Comparison of ENCODE assay signal across 1 cellular context in the genomic region with DNA sequence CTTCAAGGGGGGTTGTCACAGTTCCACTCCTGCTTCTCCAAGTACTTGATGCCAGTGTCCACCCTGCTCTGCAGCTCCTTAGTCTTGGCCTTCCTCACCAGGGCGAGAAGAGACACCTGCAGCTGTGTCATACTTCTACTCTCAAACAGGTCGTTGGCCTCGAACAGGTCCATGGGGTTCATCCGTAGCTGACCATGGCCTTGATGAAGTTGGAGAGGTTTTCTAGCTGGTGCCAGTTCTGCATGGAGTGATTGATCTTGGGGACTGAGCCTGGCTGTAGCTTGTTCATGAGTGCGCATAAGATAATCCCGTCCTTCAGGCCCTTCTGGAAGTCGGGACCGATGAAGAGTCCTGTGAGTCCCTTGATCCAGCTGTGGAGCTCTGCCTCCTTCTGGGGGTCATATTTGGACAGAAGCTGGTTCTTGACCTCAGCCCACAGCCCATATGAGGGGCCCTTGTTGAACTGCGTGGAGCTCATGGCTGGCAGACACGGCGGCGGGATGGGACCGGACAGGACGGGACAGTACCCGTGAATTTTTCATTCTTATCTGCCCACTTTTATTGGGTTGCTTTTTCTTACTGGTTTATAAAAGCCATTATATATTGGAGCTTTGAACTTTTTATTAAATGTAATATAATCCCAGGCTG.
TF ChIP-seq lines count a peak whose summit lies in the region.

No MANE protein-coding gene starts in this region.

TF ChIP-seq in K562, 482 proteins besides CTCF, POLR2A, EP300 and RAD21:
- TF ChIP-seq, protein P1, sequence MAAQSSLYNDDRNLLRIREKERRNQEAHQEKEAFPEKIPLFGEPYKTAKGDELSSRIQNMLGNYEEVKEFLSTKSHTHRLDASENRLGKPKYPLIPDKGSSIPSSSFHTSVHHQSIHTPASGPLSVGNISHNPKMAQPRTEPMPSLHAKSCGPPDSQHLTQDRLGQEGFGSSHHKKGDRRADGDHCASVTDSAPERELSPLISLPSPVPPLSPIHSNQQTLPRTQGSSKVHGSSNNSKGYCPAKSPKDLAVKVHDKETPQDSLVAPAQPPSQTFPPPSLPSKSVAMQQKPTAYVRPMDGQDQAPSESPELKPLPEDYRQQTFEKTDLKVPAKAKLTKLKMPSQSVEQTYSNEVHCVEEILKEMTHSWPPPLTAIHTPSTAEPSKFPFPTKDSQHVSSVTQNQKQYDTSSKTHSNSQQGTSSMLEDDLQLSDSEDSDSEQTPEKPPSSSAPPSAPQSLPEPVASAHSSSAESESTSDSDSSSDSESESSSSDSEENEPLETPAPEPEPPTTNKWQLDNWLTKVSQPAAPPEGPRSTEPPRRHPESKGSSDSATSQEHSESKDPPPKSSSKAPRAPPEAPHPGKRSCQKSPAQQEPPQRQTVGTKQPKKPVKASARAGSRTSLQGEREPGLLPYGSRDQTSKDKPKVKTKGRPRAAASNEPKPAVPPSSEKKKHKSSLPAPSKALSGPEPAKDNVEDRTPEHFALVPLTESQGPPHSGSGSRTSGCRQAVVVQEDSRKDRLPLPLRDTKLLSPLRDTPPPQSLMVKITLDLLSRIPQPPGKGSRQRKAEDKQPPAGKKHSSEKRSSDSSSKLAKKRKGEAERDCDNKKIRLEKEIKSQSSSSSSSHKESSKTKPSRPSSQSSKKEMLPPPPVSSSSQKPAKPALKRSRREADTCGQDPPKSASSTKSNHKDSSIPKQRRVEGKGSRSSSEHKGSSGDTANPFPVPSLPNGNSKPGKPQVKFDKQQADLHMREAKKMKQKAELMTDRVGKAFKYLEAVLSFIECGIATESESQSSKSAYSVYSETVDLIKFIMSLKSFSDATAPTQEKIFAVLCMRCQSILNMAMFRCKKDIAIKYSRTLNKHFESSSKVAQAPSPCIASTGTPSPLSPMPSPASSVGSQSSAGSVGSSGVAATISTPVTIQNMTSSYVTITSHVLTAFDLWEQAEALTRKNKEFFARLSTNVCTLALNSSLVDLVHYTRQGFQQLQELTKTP (IDR thresholded peaks at IDR 0.05; ENCODE audit: low read depth in 1 of 2, partially characterized antibody in 2 of 2): no peak
- TF ChIP-seq MBD2 (IDR thresholded peaks at IDR 0.05; ENCODE audit: borderline replicate concordance, low read depth): no peak
- no peak for TF ChIP-seq CBFB (CRISPR knock-in tag; IDR thresholded peaks at IDR 0.05)
- TF ChIP-seq GTF2A2 (tag; IDR thresholded peaks at IDR 0.05): no peak
- no peak for TF ChIP-seq NCOA2 (IDR thresholded peaks at IDR 0.05; ENCODE audit: partially characterized antibody in 2 of 2)
- no peak for TF ChIP-seq TGIF2 (CRISPR knock-in tag; IDR thresholded peaks at IDR 0.05)
- no peak for TF ChIP-seq ETV5 (CRISPR knock-in tag; IDR thresholded peaks at IDR 0.05; ENCODE audit: low read depth)
- no peak for TF ChIP-seq DNMT1 (IDR thresholded peaks at IDR 0.05)
- no peak for TF ChIP-seq ZNF316 (IDR thresholded peaks at IDR 0.05)
- TF ChIP-seq, protein P2, sequence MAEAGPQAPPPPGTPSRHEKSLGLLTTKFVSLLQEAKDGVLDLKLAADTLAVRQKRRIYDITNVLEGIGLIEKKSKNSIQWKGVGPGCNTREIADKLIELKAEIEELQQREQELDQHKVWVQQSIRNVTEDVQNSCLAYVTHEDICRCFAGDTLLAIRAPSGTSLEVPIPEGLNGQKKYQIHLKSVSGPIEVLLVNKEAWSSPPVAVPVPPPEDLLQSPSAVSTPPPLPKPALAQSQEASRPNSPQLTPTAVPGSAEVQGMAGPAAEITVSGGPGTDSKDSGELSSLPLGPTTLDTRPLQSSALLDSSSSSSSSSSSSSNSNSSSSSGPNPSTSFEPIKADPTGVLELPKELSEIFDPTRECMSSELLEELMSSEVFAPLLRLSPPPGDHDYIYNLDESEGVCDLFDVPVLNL (CRISPR knock-in tag; IDR thresholded peaks at IDR 0.05; ENCODE audit: low read depth): no peak
- no peak for TF ChIP-seq EGR1 (conservative IDR thresholded peaks at IDR 0.05)
